ENCODE assay signal across 9 cellular contexts in genomic region chr16:69404275-69404805, GRCh38. TPM values are rescaled to one million over a fixed set of nuclear protein-coding genes. Genes with fewer than 3 reads are reported as not detected.
DNase-seq lines count a peak whose midpoint lies in the region; ATAC-seq and TF ChIP-seq lines count a peak whose summit lies in the region.
"Had no signal": no experiment of that assay in that cellular context is flagged by ENCODE, and none has a peak within 500 bp of the region (broad histone marks: within the 10 kb centered on the region; RNA-seq: fewer than 3 reads in every experiment).

No MANE protein-coding gene starts in this region.

- H4K20me1 ChIP-seq in PC-9 (ENCODE audit: insufficient read depth): no peaks in the 10 kb centered on the region

- intact Hi-C loops in PC-9 (cut with micrococcal nuclease; ENCODE audit: unreplicated experiment): no loop called here

- no peaks in the 10 kb centered on the region for H3K9me2 ChIP-seq in PC-9 (ENCODE audit: insufficient read depth)

- H3K9me3 ChIP-seq in PC-9 (ENCODE audit: insufficient read depth, low read depth): no peaks in the 10 kb centered on the region; the same call in 1 of the 2 replicates
- H3K9me3 ChIP-seq in mucosa of rectum (ENCODE audit: control insufficient read depth in 2 of 2, low read length in 2 of 2): no peaks in the 10 kb centered on the region

- H2AFZ ChIP-seq in PC-9: peak overlapping the region; percentile 6; the same call in 1 of the 2 replicates

- ATAC-seq in esophagus mucosa (peak; percentile 17), GM21723 (IDR thresholded peaks at IDR 0.05; ENCODE audit: unreplicated experiment) (no peak), GM21515 (IDR thresholded peaks at IDR 0.05; ENCODE audit: unreplicated experiment) (no peak)

- POLR2A ChIA-PET in PC-9 (lab: Charles Lee; ENCODE audit: unreplicated experiment): interaction anchor here (0.6 to 0.7 kb wide), 3 partner anchors 29 to 359 kb away, joined by 3 to 5 read pairs (median 4); partner anchors contain the start of gene NOB1

- H3K4me3 ChIP-seq in PC-9 (peak overlapping the region; percentile 27; the same call in 1 of the 2 replicates), mucosa of rectum (ENCODE audit: low read length in 2 of 2) (peak overlapping the region in 1 of 2 donors; percentile 53)

- peak overlapping the region; percentile 73 for H3K27ac ChIP-seq in 22Rv1
- peak overlapping the region; percentile 88 for H3K27ac ChIP-seq in PC-9
- peak overlapping the region; percentile 63 to 65 for H3K27ac ChIP-seq in mucosa of rectum (ENCODE audit: low read depth in 2 of 2, low read length in 2 of 2)

- H3K4me1 ChIP-seq in PC-9 (replicated peaks; ENCODE audit: insufficient read depth): peaks cover 66% of the 10 kb centered on the region
- peaks cover 22 to 49% of the 10 kb centered on the region in 2 donors for H3K4me1 ChIP-seq in mucosa of rectum (ENCODE audit: control insufficient read depth in 2 of 2, insufficient read depth in 2 of 2, low read length in 2 of 2)

- CTCF ChIA-PET in PC-9 (lab: Charles Lee): interaction anchor here (0.5 to 0.7 kb wide), 2 partner anchors 402 to 886 kb away, joined by 6 to 7 read pairs; no protein-coding TSS in a partner anchor

- no peaks in the 10 kb centered on the region for H3K27me3 ChIP-seq in PC-9 (ENCODE audit: insufficient read depth, low read depth)
- H3K27me3 ChIP-seq in mucosa of rectum (ENCODE audit: control insufficient read depth in 2 of 2, insufficient read depth in 2 of 2, low read length in 2 of 2): no peaks in the 10 kb centered on the region

- BruUV-seq in PC-9 (replicated peaks; lab: Mats Ljungman, UMichigan): no TSS peak

- peaks cover 2% of the 10 kb centered on the region; the same call in 1 of the 2 replicates for H3K79me2 ChIP-seq in PC-9 (ENCODE audit: low read depth)

- peak overlapping the region; percentile 26 to 39 for H3K9ac ChIP-seq in mucosa of rectum (ENCODE audit: low read depth in 1 of 2, low read length in 2 of 2)

- DNase-seq in PC-9 (peak; percentile 51 to 93), NCI-H82 treated with DMSO at 0.1 percent for 48 hours (lab: John Stamatoyannopoulos, UW; ENCODE audit: unreplicated experiment) (no peak), NCI-H2227 (lab: John Stamatoyannopoulos, UW; ENCODE audit: unreplicated experiment) (no peak)

- no peak for TF ChIP-seq CTCF in 22Rv1 (IDR thresholded peaks at IDR 0.05)
- no peak for TF ChIP-seq CTCF in PC-9 (conservative IDR thresholded peaks at IDR 0.05)

- peak overlapping the region; percentile 76 for H3K4me2 ChIP-seq in PC-9

- no peaks in the 10 kb centered on the region for H3K36me3 ChIP-seq in PC-9 (ENCODE audit: low read depth)
- no peaks in the 10 kb centered on the region for H3K36me3 ChIP-seq in mucosa of rectum (ENCODE audit: control insufficient read depth in 2 of 2, insufficient read depth in 2 of 2, low read length in 2 of 2)

- H3F3A ChIP-seq in PC-9 (ENCODE audit: insufficient read depth, low read depth): peaks cover 38% of the 10 kb centered on the region

RNA-seq across cellular contexts. Expression of gene TERF2, which starts 18.5 kb away (rescaled TPM):
- total RNA-seq in PC-9 (2021) (20.1 and 27.9 TPM in 2 replicates), esophagus mucosa (19.7 TPM)

RNA-seq across cellular contexts. Expression of gene CYB5B, which starts 20.1 kb away (rescaled TPM):
- total RNA-seq in PC-9 (2021) (29.3 and 29.8 TPM in 2 replicates), esophagus mucosa (83.7 TPM)

RNA-seq across cellular contexts. Expression of gene TMED6, which starts 52.8 kb away (rescaled TPM):
- total RNA-seq in PC-9 (2021) (0.59 TPM in 1 of 2 replicates, not detected in the other), esophagus mucosa (0.52 TPM)
- total RNA-seq: kidney epithelial cell had no signal

Comparison
In these comparisons a context has a peak if more than half of its experiments do, and no peak if none do; other contexts are left out.
1. DNase-seq: peak in PC-9 (2 of 2); none in NCI-H82 treated with DMSO at 0.1 percent for 48 hours (single experiment) and NCI-H2227 (single experiment).
2. Peak in every context shown above with its lines, with median percentiles within 50 percentile points of each other: H3K27ac ChIP-seq.